ENCODE assay signal across 14 cellular contexts in genomic region chr5:118857700-118858099, GRCh38.
A peak's percentile ranks its signal among the peaks of the same experiment; 100 is the strongest.
DNase-seq lines count a peak whose midpoint lies in the region; ATAC-seq and TF ChIP-seq lines count a peak whose summit lies in the region.
"Had no signal": no experiment of that assay in that cellular context is flagged by ENCODE, and none has a peak within 500 bp of the region (broad histone marks: within the 10 kb centered on the region; RNA-seq: fewer than 3 reads in every experiment).

No MANE protein-coding gene starts in this region.

- BruUV-seq in IMR-90 (replicated peaks; lab: Mats Ljungman, UMichigan) = no TSS peak

- H3K36me3 ChIP-seq in IMR-90 (ENCODE audit: control insufficient read depth, insufficient read depth, low read length) (no peaks in the 10 kb centered on the region), RWPE2 (ENCODE audit: low read depth) (no peaks in the 10 kb centered on the region), tibial nerve (no peaks in the 10 kb centered on the region)
- H3K36me3 ChIP-seq: ovary, uterus had no signal

- no peaks in the 10 kb centered on the region for H3K9me1 ChIP-seq in IMR-90 (ENCODE audit: insufficient read depth, low read length)

- no peak overlapping the region for H2BK20ac ChIP-seq in IMR-90 (ENCODE audit: low read depth, low read length)

- no peak overlapping the region for H3K56ac ChIP-seq in IMR-90 (ENCODE audit: extremely low read depth, insufficient read depth, low read length)

- no peak overlapping the region for H2AFZ ChIP-seq in IMR-90 (replicated peaks; ENCODE audit: low read length, poor library complexity)

- no peak for TF ChIP-seq RAD21 in IMR-90 (IDR thresholded peaks at IDR 0.05; ENCODE audit: low read length)

- no peak overlapping the region for H2BK15ac ChIP-seq in IMR-90 (ENCODE audit: low read depth, low read length)

- H3K27me3 ChIP-seq in IMR-90 (ENCODE audit: control insufficient read depth, insufficient read depth, low read length) (no peaks in the 10 kb centered on the region), RWPE2 (ENCODE audit: insufficient read depth, poor library complexity, severe bottlenecking) (no peaks in the 10 kb centered on the region), tibial nerve (no peaks in the 10 kb centered on the region)
- H3K27me3 ChIP-seq: ovary, uterus had no signal

- H3K9me3 ChIP-seq in IMR-90 (ENCODE audit: control insufficient read depth, insufficient read depth, low read length) = no peaks in the 10 kb centered on the region
- no peaks in the 10 kb centered on the region for H3K9me3 ChIP-seq in RWPE2 (ENCODE audit: severe bottlenecking)
- peaks cover 0 to 5% (median 0%) of the 10 kb centered on the region in 4 donors for H3K9me3 ChIP-seq in tibial nerve
- H3K9me3 ChIP-seq: ovary had no signal

- H3K18ac ChIP-seq in IMR-90 (ENCODE audit: low read depth, low read length) = no peak overlapping the region

- dilution Hi-C loops in IMR-90 (cut with HindIII; ENCODE audit: low sequenced_read_pairs, unreplicated experiment) = no loop called here

- peak; percentile 13 for DNase-seq in IMR-90
- no peak for DNase-seq in RWPE2 (ENCODE audit: low spot score)
- peak; percentile 5 for DNase-seq in choroid plexus epithelial cell (ENCODE audit: low read depth)
- DNase-seq in myocyte (ENCODE audit: low read depth) = peak; percentile 7
- DNase-seq in activated gamma-delta T cell treated with Interleukin-2 at 50 U/mL for 16 hours = no peak
- DNase-seq in tibial nerve (ENCODE audit: low spot score in 2 of 2) = no peak
- DNase-seq: effector memory CD4-positive, alpha-beta T cell; NCI-H1417 treated with DMSO at 0.1 percent for 48 hours; NCI-H446; ovary; stimulated activated naive CD8-positive, alpha-beta T cell treated with anti-CD3 and anti-CD28 coated beads, Interleukin-15, Interleukin-2, amounts not matched to agents 100 U/mL and 50 U/mL, for 24 hours; uterus had no signal

- H4K20me1 ChIP-seq in IMR-90 (ENCODE audit: insufficient read depth, low read length) = no peaks in the 10 kb centered on the region

- TF ChIP-seq EP300 in tibial nerve (IDR thresholded peaks at IDR 0.05) = no peak

- no peak overlapping the region for H3K23ac ChIP-seq in IMR-90 (ENCODE audit: low read depth, low read length)

- no peak overlapping the region for H2AK9ac ChIP-seq in IMR-90 (replicated peaks; ENCODE audit: low read depth, low read length, poor library complexity)

- POLR2A ChIA-PET in IMR-90 (lab: Charles Lee; ENCODE audit: unreplicated experiment) = no interaction called here

- no peak overlapping the region for H3K27ac ChIP-seq in IMR-90 (ENCODE audit: insufficient read depth, low read length)
- H3K27ac ChIP-seq in RWPE2 (ENCODE audit: poor library complexity, severe bottlenecking) = no peak overlapping the region
- no peak overlapping the region for H3K27ac ChIP-seq in tibial nerve
- H3K27ac ChIP-seq: ovary, uterus had no signal

- no peak overlapping the region for H4K5ac ChIP-seq in IMR-90 (ENCODE audit: low read depth, low read length)

- TF ChIP-seq POLR2A in IMR-90 (IDR thresholded peaks at IDR 0.05; ENCODE audit: low read depth, low read length) = no peak
- no peak for TF ChIP-seq POLR2A in tibial nerve (IDR thresholded peaks at IDR 0.05)

- intact Hi-C loops in IMR-90 (cut with micrococcal nuclease) = no loop called here

- H3K9ac ChIP-seq in IMR-90 (ENCODE audit: low read depth, low read length) = no peak overlapping the region

- no peak for TF ChIP-seq CTCF in IMR-90 (conservative IDR thresholded peaks at IDR 0.05; ENCODE audit: low read depth, low read length)
- TF ChIP-seq CTCF in RWPE2 (IDR thresholded peaks at IDR 0.05; ENCODE audit: poor library complexity, severe bottlenecking) = no peak
- no peak for TF ChIP-seq CTCF in choroid plexus epithelial cell (conservative IDR thresholded peaks at IDR 0.05; ENCODE audit: low read depth, low read length)
- no peak for TF ChIP-seq CTCF in tibial nerve (IDR thresholded peaks at IDR 0.05)

- no peak overlapping the region for H3K4me2 ChIP-seq in IMR-90 (ENCODE audit: low read depth, low read length)

- no peak overlapping the region for H4K91ac ChIP-seq in IMR-90 (ENCODE audit: insufficient read depth, low read depth, low read length)

- H3K4ac ChIP-seq in IMR-90 (ENCODE audit: low read depth, low read length) = no peak overlapping the region

- H3K79me1 ChIP-seq in IMR-90 (ENCODE audit: low read depth in 1 of 2, low read length in 2 of 2) = no peaks in the 10 kb centered on the region

- 0 out of 2 replicates have a peak, but pooled peaks have one; percentile 21 for ATAC-seq in IMR-90 (ENCODE audit: low read depth)
- ATAC-seq in RWPE2 (ENCODE audit: low read depth) = peak; percentile 83
- no peak for ATAC-seq in GM21390 (IDR thresholded peaks at IDR 0.05; ENCODE audit: unreplicated experiment)
- ATAC-seq in GM19467 (IDR thresholded peaks at IDR 0.05; ENCODE audit: unreplicated experiment) = no peak
- ATAC-seq: stimulated activated naive CD8-positive, alpha-beta T cell treated with anti-CD3 and anti-CD28 coated beads, Interleukin-15, Interleukin-2, amounts not matched to agents 100 U/mL and 50 U/mL, for 24 hours had no signal

- H2BK120ac ChIP-seq in IMR-90 (ENCODE audit: low read depth, low read length) = no peak overlapping the region

- CTCF ChIA-PET in IMR-90 (lab: Yijun Ruan, JAX) = no interaction called here

- H3K4me3 ChIP-seq in IMR-90 (ENCODE audit: insufficient read depth, low read depth, low read length) (no peak overlapping the region), RWPE2 (ENCODE audit: severe bottlenecking) (no peak overlapping the region), choroid plexus epithelial cell (ENCODE audit: low read depth, low read length) (no peak overlapping the region), tibial nerve (no peak overlapping the region)
- H3K4me3 ChIP-seq: ovary, uterus had no signal

- no peak overlapping the region for H2AK5ac ChIP-seq in IMR-90 (ENCODE audit: low read depth, low read length)

- in situ Hi-C loops in IMR-90 (cut with MboI; ENCODE audit: low sequenced_read_pairs) = no loop called here

- no CpG with 5 or more reads among the region's 3 CpGs for WGBS in IMR-90 (ENCODE audit: extremely low coverage in 2 of 2, insufficient read length in 1 of 2), 2 experiments
- 85 to 88% methylated on average over 3 of the region's 3 CpGs for WGBS in tibial nerve, 2 donors

- H3K14ac ChIP-seq in IMR-90 (replicated peaks; ENCODE audit: low read depth, low read length) = no peak overlapping the region

- no peak overlapping the region for H4K8ac ChIP-seq in IMR-90 (ENCODE audit: low read depth in 2 of 2, low read length in 2 of 2)

- no peaks in the 10 kb centered on the region for H3K4me1 ChIP-seq in IMR-90 (ENCODE audit: control insufficient read depth, insufficient read depth, low read length)
- peaks cover 4% of the 10 kb centered on the region for H3K4me1 ChIP-seq in RWPE2 (ENCODE audit: insufficient read depth, poor library complexity, severe bottlenecking)
- H3K4me1 ChIP-seq in tibial nerve = no peaks in the 10 kb centered on the region
- H3K4me1 ChIP-seq: uterus had no signal

- H2BK5ac ChIP-seq in IMR-90 (ENCODE audit: low read depth, low read length, poor library complexity, severe bottlenecking) = no peak overlapping the region

TF ChIP-seq in IMR-90, 13 proteins besides CTCF, POLR2A, EP300 and RAD21:
- TF ChIP-seq SMC3 (IDR thresholded peaks at IDR 0.05; ENCODE audit: low read depth, low read length) = no peak
- no peak for TF ChIP-seq NFE2L2 (IDR thresholded peaks at IDR 0.05; ENCODE audit: low read depth, low read length)
- TF ChIP-seq BHLHE40 (IDR thresholded peaks at IDR 0.05; ENCODE audit: low read depth, low read length) = no peak
- TF ChIP-seq MAZ (IDR thresholded peaks at IDR 0.05; ENCODE audit: borderline replicate concordance, low read depth, low read length) = no peak
- no peak for TF ChIP-seq RCOR1 (IDR thresholded peaks at IDR 0.05; ENCODE audit: insufficient replicate concordance, low read length)
- no peak for TF ChIP-seq CEBPB (IDR thresholded peaks at IDR 0.05; ENCODE audit: low read depth, low read length)
- no peak for TF ChIP-seq MAFK (IDR thresholded peaks at IDR 0.05; ENCODE audit: low read depth, low read length)

Comparison
In these comparisons a context has a peak if more than half of its experiments do, and no peak if none do; other contexts are left out.
1. ATAC-seq: peak in IMR-90 (single experiment) and RWPE2 (single experiment); none in GM21390 (single experiment) and GM19467 (single experiment).
2. DNase-seq: peak in IMR-90 (single experiment), choroid plexus epithelial cell (single experiment) and myocyte (single experiment); none in RWPE2 (single experiment), activated gamma-delta T cell treated with Interleukin-2 at 50 U/mL for 16 hours (single experiment) and tibial nerve (0 of 2).